Comparison of ENCODE assay signal across 27 cellular contexts in genomic region chr12:100388382-100388781, GRCh38. TPM values are rescaled to one million over a fixed set of nuclear protein-coding genes. Genes with fewer than 3 reads are reported as not detected.
"Had no signal": no experiment of that assay in that cellular context is flagged by ENCODE, and none has a peak within 500 bp of the region (broad histone marks: within the 10 kb centered on the region; RNA-seq: fewer than 3 reads in every experiment).

No MANE protein-coding gene starts in this region.

- H3K4me1 ChIP-seq: stomach, suprapubic skin, testis, thyroid gland, tibial artery, tibial nerve, upper lobe of left lung, upper lobe of right lung, uterus, vagina had no signal

- FAIRE-seq: urothelium cell line had no signal

- H3K4me3 ChIP-seq: stomach, suprapubic skin, testis, thoracic aorta, thyroid gland, tibial artery, tibial nerve, transverse colon, upper lobe of left lung, upper lobe of right lung, uterus, vagina had no signal

- H3K27me3 ChIP-seq: stomach, suprapubic skin, testis, thyroid gland, tibial artery, tibial nerve, transverse colon, upper lobe of left lung, upper lobe of right lung, uterus, vagina had no signal

- H3K36me3 ChIP-seq: stomach, suprapubic skin, thoracic aorta, thyroid gland, tibial artery, tibial nerve, transverse colon, upper lobe of left lung, upper lobe of right lung, uterus, vagina had no signal

- H3K27ac ChIP-seq: stomach, suprapubic skin, testis, thoracic aorta, thyroid gland, tibial artery, tibial nerve, transverse colon, upper lobe of left lung, upper lobe of right lung, uterus, vagina had no signal

- DNase-seq: stimulated activated CD4-positive, alpha-beta T cell treated with anti-CD3 and anti-CD28 coated beads, Interleukin-2, amount 100 ng/mL, for 48 hours; stimulated activated CD4-positive, alpha-beta T cell treated with anti-CD3 and anti-CD28 coated beads, Interleukin-4, amount 100 ng/mL, for 1 hour; stimulated activated CD4-positive, alpha-beta T cell treated with anti-CD3 and anti-CD28 coated beads, Interleukin-4, amount 100 ng/mL, for 24 hours; stimulated activated CD4-positive, alpha-beta T cell treated with anti-CD3 and anti-CD28 coated beads, Interleukin-4, amount 100 ng/mL, for 4 hours; stimulated activated CD8-positive, alpha-beta memory T cell treated with anti-CD3 and anti-CD28 coated beads, Interleukin-4, amount 100 ng/mL, for 48 hours; stimulated activated naive B cell treated with anti-CD40 and anti-IgM and Interleukin-4, amounts not matched to agents 10 μg/mL and 1 μg/mL and 100 μg/mL, for 72 hours; stimulated activated naive CD4-positive, alpha-beta T cell; stimulated activated naive CD4-positive, alpha-beta T cell treated with Interleukin-2 at 50 U/mL for 16 hours; stimulated activated naive CD8-positive, alpha-beta T cell treated with anti-CD3 and anti-CD28 coated beads, Interleukin-15, amount 100 ng/mL, for 72 hours; stimulated activated naive CD8-positive, alpha-beta T cell treated with anti-CD3 and anti-CD28 coated beads, Interleukin-15, Interleukin-2, amounts not matched to agents 100 U/mL and 50 U/mL, for 24 hours; stomach; substantia nigra; testis; thyroid gland; tibial artery; transverse colon; trophoblast cell; upper lobe of left lung; upper lobe of right lung; uterus had no signal

- H3K9me3 ChIP-seq: stomach, suprapubic skin, testis, thoracic aorta, thyroid gland, tibial artery, tibial nerve, transverse colon, upper lobe of left lung, upper lobe of right lung, uterus, vagina had no signal

- ATAC-seq: stimulated activated effector memory CD8-positive, alpha-beta T cell treated with anti-CD3 and anti-CD28 coated beads, Interleukin-12 subunit alpha, Interleukin-12 subunit beta, amount 100 ng/mL, for 72 hours; stimulated activated memory B cell treated with anti-CD40 and anti-IgM and Interleukin-4, amounts not matched to agents 10 μg/mL and 1 μg/mL and 100 μg/mL, for 72 hours; stimulated activated naive B cell treated with anti-CD40 and anti-IgM and Interleukin-4, amounts not matched to agents 10 μg/mL and 1 μg/mL and 100 μg/mL, for 72 hours; stimulated activated naive CD8-positive, alpha-beta T cell treated with anti-CD3 and anti-CD28 coated beads, Interleukin-15, amount 100 ng/mL, for 72 hours; stimulated activated naive CD8-positive, alpha-beta T cell treated with anti-CD3 and anti-CD28 coated beads, Interleukin-15, Interleukin-2, amounts not matched to agents 100 U/mL and 50 U/mL, for 24 hours; upper lobe of right lung had no signal

RNA-seq across cellular contexts. Expression of gene SLC17A8, which starts 31.5 kb away (rescaled TPM):
- total RNA-seq: thoracic aorta, thyroid gland, tibial nerve, vagina had no signal
- polyA plus RNA-seq: stomach had no signal
